ENCODE assay signal across 29 cellular contexts in the genomic region with DNA sequence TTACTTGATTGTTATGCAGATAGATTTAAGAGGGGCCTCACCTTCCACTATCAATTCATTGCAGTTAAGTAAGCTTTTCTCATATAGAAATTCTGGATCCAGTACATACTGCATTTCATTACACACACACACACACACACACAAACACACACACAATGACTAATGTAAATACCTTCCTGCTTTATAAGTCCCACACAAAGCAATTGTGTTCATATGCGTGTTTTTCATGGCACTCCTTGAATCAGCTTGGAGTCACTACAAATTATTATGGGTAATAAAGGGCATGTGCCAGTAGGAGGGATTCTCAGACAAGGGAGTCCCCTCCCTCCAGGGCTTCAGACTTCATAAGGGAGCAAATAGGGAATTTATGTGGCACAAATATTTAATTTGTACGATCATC. TPM values are rescaled to one million over a fixed set of nuclear protein-coding genes. Genes with fewer than 3 reads are reported as not detected.
DNase-seq lines count a peak whose midpoint lies in the region; TF ChIP-seq lines count a peak whose summit lies in the region.
"Had no signal": no experiment of that assay in that cellular context is flagged by ENCODE, and none has a peak within 500 bp of the region (broad histone marks: within the 10 kb centered on the region; RNA-seq: fewer than 3 reads in every experiment).

No MANE protein-coding gene starts in this region.

- no peak overlapping the region for H3K27ac Mint-ChIP-seq in endothelial cell (ENCODE audit: unreplicated experiment)
- H3K27ac Mint-ChIP-seq: CD8-positive, alpha-beta T cell; memory B cell; T-helper 2 cell treated with Interferon-gamma antibody and Interleukin-4, amounts not matched to agents 5 μg/mL and 100 μg/mL, for 36 hours had no signal

- TF ChIP-seq CTCF in astrocyte of the spinal cord (IDR thresholded peaks at IDR 0.05; ENCODE audit: low read depth, low read length), result no peak
- TF ChIP-seq CTCF in fibroblast of mammary gland (conservative IDR thresholded peaks at IDR 0.05; ENCODE audit: control insufficient read depth, insufficient read depth, low read depth, low read length), result no peak
- TF ChIP-seq CTCF in endothelial cell (IDR thresholded peaks at IDR 0.05; ENCODE audit: unreplicated experiment), result no peak

- in situ Hi-C loops in astrocyte of the spinal cord (cut with HindIII; ENCODE audit: low sequenced_read_pairs), result no loop called here

- no peak overlapping the region for H3K4me3 Mint-ChIP-seq in endothelial cell (ENCODE audit: unreplicated experiment)
- H3K4me3 Mint-ChIP-seq: activated T-cell treated with anti-CD3 and anti-CD28 coated beads, Interleukin-2, amount 50 U/mL, for 4 hours; CD8-positive, alpha-beta T cell; central memory CD8-positive, alpha-beta T cell; memory B cell; T-helper 2 cell treated with Interferon-gamma antibody and Interleukin-4, amounts not matched to agents 5 μg/mL and 100 μg/mL, for 36 hours had no signal

- H3K4me1 Mint-ChIP-seq in endothelial cell (ENCODE audit: unreplicated experiment), result peaks cover 6% of the 10 kb centered on the region
- H3K4me1 Mint-ChIP-seq: central memory CD8-positive, alpha-beta T cell had no signal

- peaks cover 19% of the 10 kb centered on the region for H3K9me3 Mint-ChIP-seq in endothelial cell (ENCODE audit: unreplicated experiment)
- H3K9me3 Mint-ChIP-seq: central memory CD8-positive, alpha-beta T cell had no signal

- peak; percentile 2 for DNase-seq in DMS53 (lab: John Stamatoyannopoulos, UW)
- no peak for DNase-seq in DMS53 treated with DMSO at 0.1 percent for 48 hours (lab: John Stamatoyannopoulos, UW; ENCODE audit: unreplicated experiment)
- DNase-seq in astrocyte of the spinal cord (ENCODE audit: low read depth, low spot score), result peak; percentile 35
- peak; percentile 55 for DNase-seq in fibroblast of mammary gland (ENCODE audit: low read depth)
- DNase-seq in endothelial cell (ENCODE audit: low spot score), result no peak
- DNase-seq in H4 (ENCODE audit: low spot score), result no peak
- no peak for DNase-seq in GOT3 (lab: John Stamatoyannopoulos, UW)
- DNase-seq in central memory CD4-positive, alpha-beta T cell, result no peak
- DNase-seq: activated CD4-positive, alpha-beta T cell treated with anti-CD3 and anti-CD28 coated beads for 48 hours; activated naive CD4-positive, alpha-beta T cell; activated T-cell treated with anti-CD3 and anti-CD28 coated beads, Interleukin-2, amount 50 U/mL, for 4 hours; AML-193; CD8-positive, alpha-beta T cell; DMS153; erythroblast; H7; kidney glomerular epithelial cell; NCI-H1105; NCI-H1930; stimulated activated CD8-positive, alpha-beta memory T cell treated with anti-CD3 and anti-CD28 coated beads, Interleukin-4, amount 100 ng/mL, for 48 hours; stomach; tibial artery had no signal

- H3K4me3 ChIP-seq in astrocyte of the spinal cord (ENCODE audit: low read depth, low read length) (no peak overlapping the region), fibroblast of mammary gland (ENCODE audit: control insufficient read depth, low read depth, low read length) (no peak overlapping the region)
- H3K4me3 ChIP-seq: adrenal gland, GM12878, prostate gland, stomach, tibial artery had no signal

- peaks cover 3% of the 10 kb centered on the region for H3K27me3 Mint-ChIP-seq in endothelial cell (ENCODE audit: unreplicated experiment)
- H3K27me3 Mint-ChIP-seq: central memory CD8-positive, alpha-beta T cell; memory B cell had no signal

- peaks cover 22% of the 10 kb centered on the region for H3K36me3 Mint-ChIP-seq in endothelial cell (ENCODE audit: low read depth, unreplicated experiment)
- H3K36me3 Mint-ChIP-seq: CD8-positive, alpha-beta T cell; memory B cell had no signal

RNA-seq across cellular contexts. Expression of gene MIPOL1, which starts 4.5 kb away (rescaled TPM):
- total RNA-seq in endothelial cell (ENCODE audit: unreplicated experiment), result 12.1 TPM
- total RNA-seq in H4 (2014; rRNA removed; shearing (Covaris generic)), result 0.06 TPM in 1 of 2 replicates, not detected in the other
- total RNA-seq: activated CD8-positive, alpha-beta memory T cell treated with anti-CD3 and anti-CD28 coated beads for 36 hours; CD8-positive, alpha-beta T cell; GM12878 had no signal

RNA-seq across cellular contexts. Expression of gene SLC25A21, which starts 29.9 kb away (rescaled TPM):
- total RNA-seq in endothelial cell (ENCODE audit: unreplicated experiment), result 1.2 TPM
- not detected in 2 replicates for total RNA-seq in H4 (2014; rRNA removed; shearing (Covaris generic))
- total RNA-seq: activated CD8-positive, alpha-beta memory T cell treated with anti-CD3 and anti-CD28 coated beads for 36 hours; activated T-cell treated with anti-CD3 and anti-CD28 coated beads, Interleukin-2, amount 50 U/mL, for 4 hours; CD8-positive, alpha-beta T cell had no signal

Comparison
In these comparisons a context has a peak if more than half of its experiments do, and no peak if none do; other contexts are left out.
1. DNase-seq: peak in DMS53 (single experiment), astrocyte of the spinal cord (single experiment) and fibroblast of mammary gland (single experiment); none in DMS53 treated with DMSO at 0.1 percent for 48 hours (single experiment), endothelial cell (single experiment), H4 (single experiment), GOT3 (single experiment) and central memory CD4-positive, alpha-beta T cell (single experiment).
2. RNA of gene MIPOL1, which starts 4.5 kb away (total RNA-seq): 12.1 TPM in endothelial cell (single experiment); 0.06 TPM in H4; every median in the first group is over 10 times any median in the second.